8 cellular contexts compared by ENCODE assay signal in the genomic region with DNA sequence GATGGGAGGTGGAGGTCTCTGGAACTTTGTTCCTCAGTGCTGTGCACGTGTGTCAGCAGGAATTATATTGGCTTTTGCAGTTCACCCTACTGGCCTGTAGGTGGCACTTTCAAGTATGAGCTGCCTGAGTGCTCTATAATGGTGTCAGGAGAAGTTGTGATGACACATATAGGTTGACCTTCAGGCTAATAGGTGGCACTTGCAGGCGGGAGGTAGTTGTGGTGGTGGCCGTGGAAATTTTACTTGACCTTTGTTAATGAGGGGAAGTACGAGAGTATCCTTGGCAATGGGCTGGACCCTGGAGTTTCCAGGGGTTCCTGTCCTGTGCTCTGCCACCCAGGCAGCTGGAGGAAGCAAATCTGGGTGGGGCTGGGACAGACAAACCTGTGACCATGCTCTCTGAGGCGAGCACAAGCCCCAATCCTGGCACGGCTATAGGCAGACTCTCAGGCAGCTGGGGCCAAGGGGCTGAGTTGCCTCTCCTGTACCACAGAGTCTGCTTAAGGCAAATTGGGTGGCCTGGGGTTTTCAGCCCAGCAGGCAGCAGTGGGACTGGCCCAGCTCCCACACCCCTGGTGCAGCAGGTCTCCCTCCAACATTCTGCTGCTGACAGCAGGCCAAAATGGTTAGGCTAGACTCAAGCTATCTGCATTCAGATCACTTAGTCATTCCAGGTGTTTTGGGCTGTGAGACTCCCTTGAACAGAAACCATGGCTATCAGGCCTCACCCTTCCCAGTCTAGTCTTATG.
A peak's percentile ranks its signal among the peaks of the same experiment; 100 is the strongest.
DNase-seq lines count a peak whose midpoint lies in the region; ATAC-seq and TF ChIP-seq lines count a peak whose summit lies in the region.

No MANE protein-coding gene starts in this region.

- no peaks in the 10 kb centered on the region for H3K27me3 ChIP-seq in BJ (ENCODE audit: control insufficient read depth, insufficient read depth, low read length)
- no peaks in the 10 kb centered on the region for H3K27me3 ChIP-seq in foreskin keratinocyte
- H3K27me3 ChIP-seq in spleen (replicated peaks in 1 of 7): peaks cover 0 to 4% (median 0%) of the 10 kb centered on the region in 7 donors

- H3K4me1 ChIP-seq in foreskin keratinocyte (peaks cover 36% of the 10 kb centered on the region), spleen (peaks cover 0 to 4% (median 0%) of the 10 kb centered on the region in 6 donors)

- H3K27ac Mint-ChIP-seq in activated CD4-positive, alpha-beta memory T cell treated with anti-CD3 and anti-CD28 coated beads for 36 hours: no peak overlapping the region

- 42 to 68% (median 56%) methylated on average over 4 to 6 of the region's 6 CpGs for WGBS in spleen, 5 donors

- H3K4me3 ChIP-seq in BJ (ENCODE audit: low read depth, low read length) (no peak overlapping the region), spleen (no peak overlapping the region)

- H3K27me3 Mint-ChIP-seq in activated CD4-positive, alpha-beta memory T cell treated with anti-CD3 and anti-CD28 coated beads for 36 hours: peaks cover 3% of the 10 kb centered on the region

- TF ChIP-seq POLR2A in spleen (IDR thresholded peaks at IDR 0.05): no peak

- H3K36me3 Mint-ChIP-seq in activated CD4-positive, alpha-beta memory T cell treated with anti-CD3 and anti-CD28 coated beads for 36 hours: no peaks in the 10 kb centered on the region

- CTCF ChIA-PET in BJ (lab: Yijun Ruan, JAX): interaction anchor here (0.7 to 2.0 kb wide), 7 partner anchors 10 to 1749 kb away, joined by 3 to 5 read pairs (median 4); a partner anchor contains a TSS
- CTCF ChIA-PET in activated CD4-positive, alpha-beta memory T cell treated with anti-CD3 and anti-CD28 coated beads for 36 hours (lab: Charles Lee): interaction anchor here (0.5 to 2.3 kb wide), 22 partner anchors 10 to 1336 kb away, joined by 3 to 13 read pairs (median 4); no protein-coding TSS in a partner anchor

- POLR2A ChIA-PET in BJ (lab: Charles Lee): no interaction called here
- POLR2A ChIA-PET in activated CD4-positive, alpha-beta memory T cell treated with anti-CD3 and anti-CD28 coated beads for 36 hours (lab: Charles Lee): no interaction called here

- DNase-seq in BJ (ENCODE audit: low read depth) (no peak), NCI-H2029 (lab: John Stamatoyannopoulos, UW) (peak; percentile 33), foreskin keratinocyte (peak; percentile 32 to 79), spleen (peak; percentile 74)
- peak; percentile 44 for DNase-seq in activated CD4-positive, alpha-beta memory T cell treated with anti-CD3 and anti-CD28 coated beads for 36 hours

- H3K27ac ChIP-seq in foreskin keratinocyte (peak overlapping the region; percentile 67), spleen (no peak overlapping the region)

- peaks cover 2% of the 10 kb centered on the region for H3K4me1 Mint-ChIP-seq in activated CD4-positive, alpha-beta memory T cell treated with anti-CD3 and anti-CD28 coated beads for 36 hours (ENCODE audit: low read depth)

- intact Hi-C loops in activated CD4-positive, alpha-beta memory T cell treated with anti-CD3 and anti-CD28 coated beads for 36 hours (cut with micrococcal nuclease): loop anchor here (2.0 kb wide), 3 partner anchors 52 to 70 kb away; no protein-coding TSS in a partner anchor
- intact Hi-C loops in spleen (cut with DNase I; ENCODE audit: low total_unique reads): no loop called here

- H3K36me3 ChIP-seq in BJ (ENCODE audit: control insufficient read depth, insufficient read depth, low read length) (no peaks in the 10 kb centered on the region), spleen (no peaks in the 10 kb centered on the region)

- TF ChIP-seq CTCF in BJ (IDR thresholded peaks at IDR 0.05; ENCODE audit: insufficient read depth, low read depth, low read length) (peak; percentile 61), foreskin keratinocyte (conservative IDR thresholded peaks at IDR 0.05) (peak; percentile 75), spleen (IDR thresholded peaks at IDR 0.05 in 8 of 11, conservative IDR thresholded peaks at IDR 0.05 in 3 of 11) (peak in 10 of 11 experiments; percentile 25 to 74 (median 64))

- H3K9me3 Mint-ChIP-seq in activated CD4-positive, alpha-beta memory T cell treated with anti-CD3 and anti-CD28 coated beads for 36 hours: no peaks in the 10 kb centered on the region

- H3K9me3 ChIP-seq in spleen: no peaks in the 10 kb centered on the region

- no peak overlapping the region for H3K4me3 Mint-ChIP-seq in activated CD4-positive, alpha-beta memory T cell treated with anti-CD3 and anti-CD28 coated beads for 36 hours

- ATAC-seq in GM18517 (IDR thresholded peaks at IDR 0.05; ENCODE audit: unreplicated experiment) (peak; percentile 92), HG02852 (IDR thresholded peaks at IDR 0.05; ENCODE audit: unreplicated experiment) (peak; percentile 82), foreskin keratinocyte (peak; percentile 74), GM21737 (IDR thresholded peaks at IDR 0.05; ENCODE audit: unreplicated experiment) (no peak)
